26 cellular contexts compared by ENCODE assay signal in the genomic region with DNA sequence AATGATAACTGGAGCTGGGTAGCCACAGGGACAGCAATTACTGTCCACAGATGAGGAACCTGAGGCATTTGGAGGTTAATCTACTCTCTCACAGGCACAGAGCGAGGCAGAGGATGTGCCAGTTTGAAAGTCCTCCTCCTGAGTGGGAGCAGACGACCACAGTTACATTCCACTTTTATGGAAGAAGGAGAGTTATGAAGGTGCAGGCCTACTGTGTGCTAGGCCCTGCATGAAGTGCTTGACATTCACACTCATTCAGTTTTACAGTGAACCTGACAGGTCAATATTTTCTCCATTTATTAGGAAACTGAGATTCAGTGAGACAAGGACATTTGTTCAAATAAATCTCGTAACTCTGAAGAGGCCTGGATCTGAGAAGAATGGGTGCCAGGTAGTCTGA.
"Had no signal": no experiment of that assay in that cellular context is flagged by ENCODE, and none has a peak within 500 bp of the region (broad histone marks: within the 10 kb centered on the region; RNA-seq: fewer than 3 reads in every experiment).

No MANE protein-coding gene starts in this region.

- H3K9me3 ChIP-seq: gastroesophageal sphincter, heart left ventricle, lower lobe of right lung, neutrophil, right lobe of liver, testis, tibial artery, upper lobe of left lung, uterus had no signal

- H3K4me1 ChIP-seq: foreskin keratinocyte, lower lobe of right lung, parathyroid adenoma, upper lobe of left lung, uterus had no signal

- H3K27ac ChIP-seq: epithelial cell of prostate, foreskin keratinocyte, gastroesophageal sphincter, heart left ventricle, lower lobe of right lung, neutrophil, parathyroid adenoma, right lobe of liver, testis, tibial artery, upper lobe of left lung, uterus had no signal

- DNase-seq: cortex of kidney; effector CD4-positive, alpha-beta T cell; foreskin keratinocyte; heart left ventricle; hippocampal formation; kidney glomerular epithelial cell; left ventricle myocardium superior; lower lobe of right lung; naive thymus-derived CD8-positive, alpha-beta T cell; right lobe of liver; small intestine; stimulated activated CD4-positive, alpha-beta T cell treated with anti-CD3 and anti-CD28 coated beads, Interleukin-15, amount 100 ng/mL, for 24 hours; stimulated activated CD4-positive, alpha-beta T cell treated with anti-CD3 and anti-CD28 coated beads, Interleukin-2, amount 100 ng/mL, for 48 hours; stimulated activated naive B cell treated with anti-CD40 and anti-IgM and Interleukin-4, amounts not matched to agents 10 μg/mL and 1 μg/mL and 100 μg/mL, for 72 hours; testis; tibial artery; uterus had no signal

- H3K36me3 Mint-ChIP-seq: naive thymus-derived CD8-positive, alpha-beta T cell; stimulated activated naive B cell treated with anti-CD40 and anti-IgM and Interleukin-4, amounts not matched to agents 10 μg/mL and 1 μg/mL and 100 μg/mL, for 72 hours had no signal

- H3K36me3 ChIP-seq: gastroesophageal sphincter, heart left ventricle, lower lobe of right lung, neutrophil, right lobe of liver, tibial artery, upper lobe of left lung, uterus had no signal

- H3K9me3 Mint-ChIP-seq: naive thymus-derived CD8-positive, alpha-beta T cell; neural crest cell; stimulated activated naive B cell treated with anti-CD40 and anti-IgM and Interleukin-4, amounts not matched to agents 10 μg/mL and 1 μg/mL and 100 μg/mL, for 72 hours; stimulated activated naive CD8-positive, alpha-beta T cell treated with anti-CD3 and anti-CD28 coated beads, Interleukin-15, Interleukin-2, amounts not matched to agents 100 ng/mL and 50 ng/mL, for 24 hours had no signal

- H3K27ac Mint-ChIP-seq: naive thymus-derived CD8-positive, alpha-beta T cell; progenitor cell of endocrine pancreas; stimulated activated naive B cell treated with anti-CD40 and anti-IgM and Interleukin-4, amounts not matched to agents 10 μg/mL and 1 μg/mL and 100 μg/mL, for 72 hours; stimulated activated naive CD8-positive, alpha-beta T cell treated with anti-CD3 and anti-CD28 coated beads, Interleukin-15, Interleukin-2, amounts not matched to agents 100 ng/mL and 50 ng/mL, for 24 hours had no signal

- H3K4me3 Mint-ChIP-seq: naive thymus-derived CD8-positive, alpha-beta T cell; neural crest cell; stimulated activated naive B cell treated with anti-CD40 and anti-IgM and Interleukin-4, amounts not matched to agents 10 μg/mL and 1 μg/mL and 100 μg/mL, for 72 hours; stimulated activated naive CD8-positive, alpha-beta T cell treated with anti-CD3 and anti-CD28 coated beads, Interleukin-15, Interleukin-2, amounts not matched to agents 100 ng/mL and 50 ng/mL, for 24 hours had no signal

- H3K4me3 ChIP-seq: gastroesophageal sphincter, heart left ventricle, lower lobe of right lung, right lobe of liver, testis, tibial artery, upper lobe of left lung, uterus had no signal

- H3K27me3 ChIP-seq: foreskin keratinocyte, gastroesophageal sphincter, heart left ventricle, neutrophil, right lobe of liver, testis, tibial artery, upper lobe of left lung, uterus had no signal

- H3K27me3 Mint-ChIP-seq: stimulated activated naive B cell treated with anti-CD40 and anti-IgM and Interleukin-4, amounts not matched to agents 10 μg/mL and 1 μg/mL and 100 μg/mL, for 72 hours; stimulated activated naive CD8-positive, alpha-beta T cell treated with anti-CD3 and anti-CD28 coated beads, Interleukin-15, Interleukin-2, amounts not matched to agents 100 ng/mL and 50 ng/mL, for 24 hours had no signal

- ATAC-seq: esophagus mucosa; foreskin keratinocyte; gastroesophageal sphincter; heart left ventricle; left ventricle myocardium superior; lower lobe of right lung; naive thymus-derived CD8-positive, alpha-beta T cell; right lobe of liver; stimulated activated naive B cell treated with anti-CD40 and anti-IgM and Interleukin-4, amounts not matched to agents 10 μg/mL and 1 μg/mL and 100 μg/mL, for 72 hours had no signal

- H3K4me1 Mint-ChIP-seq: naive thymus-derived CD8-positive, alpha-beta T cell; stimulated activated naive B cell treated with anti-CD40 and anti-IgM and Interleukin-4, amounts not matched to agents 10 μg/mL and 1 μg/mL and 100 μg/mL, for 72 hours had no signal
